18 cellular contexts compared by ENCODE assay signal in the genomic region with DNA sequence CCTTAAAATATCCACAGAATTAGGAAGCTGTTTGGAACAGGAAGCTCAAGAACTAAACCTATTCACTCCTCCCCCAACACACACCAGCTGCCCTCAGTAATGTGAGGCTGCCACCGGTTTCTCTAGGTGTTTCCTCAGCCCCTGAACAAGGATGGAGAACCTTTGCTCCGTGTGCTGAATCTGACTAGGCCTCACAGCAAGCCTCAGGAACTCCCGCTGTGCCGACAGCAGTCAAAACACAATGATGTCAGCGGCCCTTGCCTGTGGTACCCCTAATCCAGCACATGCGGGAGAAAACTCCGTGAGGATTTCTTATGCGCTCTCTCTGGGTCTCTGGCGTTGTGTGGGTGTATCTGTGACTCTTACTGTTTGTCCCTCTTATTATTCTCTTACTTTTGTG.
DNase-seq lines count a peak whose midpoint lies in the region; ATAC-seq, FAIRE-seq and TF ChIP-seq lines count a peak whose summit lies in the region.
"Had no signal": no experiment of that assay in that cellular context is flagged by ENCODE, and none has a peak within 500 bp of the region (broad histone marks: within the 10 kb centered on the region; RNA-seq: fewer than 3 reads in every experiment).

No MANE protein-coding gene starts in this region.

- H3K36me3 Mint-ChIP-seq in WTC11 = no peaks in the 10 kb centered on the region

- H3K79me2 ChIP-seq in HepG2 (ENCODE audit: insufficient read depth, low read length) = no peaks in the 10 kb centered on the region

- ATAC-seq in WTC11 (peak; percentile 67), GM21381 (IDR thresholded peaks at IDR 0.05; ENCODE audit: unreplicated experiment) (no peak), HepG2 (no peak), GM19395 (IDR thresholded peaks at IDR 0.05; ENCODE audit: unreplicated experiment) (no peak)

- no peak overlapping the region for H3K9ac ChIP-seq in iPS-18a (ENCODE audit: low read length)
- no peak overlapping the region for H3K9ac ChIP-seq in HepG2 (ENCODE audit: insufficient read depth, low read depth, low read length)
- H3K9ac ChIP-seq: SK-N-SH had no signal

- no peaks in the 10 kb centered on the region for H3K9me3 Mint-ChIP-seq in WTC11
- H3K9me3 Mint-ChIP-seq: CD4-positive, alpha-beta T cell had no signal

- no peak for FAIRE-seq in HepG2 (lab: Jason Lieb, UNC)

- H3K9me3 ChIP-seq in iPS-18a (ENCODE audit: control insufficient read depth, low read depth, low read length) (no peaks in the 10 kb centered on the region), HepG2 (ENCODE audit: low read length) (no peaks in the 10 kb centered on the region)
- H3K9me3 ChIP-seq: HAP-1, Peyer's patch, SK-N-SH had no signal

- no peak overlapping the region for H3K4me3 Mint-ChIP-seq in WTC11
- H3K4me3 Mint-ChIP-seq: B cell; CD4-positive, alpha-beta T cell had no signal

- DNase-seq in HEK293T (ENCODE audit: extremely low spot score) = peak; percentile 43
- DNase-seq in WTC11 (ENCODE audit: low spot score) = peak; percentile 50
- peak; percentile 40 for DNase-seq in retina
- no peak for DNase-seq in HepG2 (ENCODE audit: low spot score)
- DNase-seq: CD4-positive, alpha-beta T cell; DMS79 treated with DMSO at 0.1 percent for 48 hours; GF-D8; NCI-H1436; NCI-H446 treated with DMSO at 0.1 percent for 48 hours; NCI-H774; Peyer's patch; Right ventricle myocardium superior; SK-N-SH had no signal

- CTCF ChIA-PET in HEK293T (lab: Yijun Ruan, JAX) (no interaction called here), WTC11 (lab: Charles Lee) (no interaction called here), HepG2 (lab: Yijun Ruan, JAX; ENCODE audit: low intra/inter-chr PET ratio, low total read pairs) (no interaction called here)

- in situ Hi-C loops in HepG2 (cut with HindIII; ENCODE audit: extremely low pct_ligation_motif_present, low pct_unique_long_range_greater_than_20kb) = no loop called here

- no peak overlapping the region for H2AFZ ChIP-seq in HepG2 (ENCODE audit: low read length)

- WGBS in HepG2 (ENCODE audit: low lambda C conversion rate) = 9% methylated on average over 9 of the region's 9 CpGs

- H3K4me1 Mint-ChIP-seq in WTC11 = peaks cover 24% of the 10 kb centered on the region
- H3K4me1 Mint-ChIP-seq: B cell had no signal

- H3K27me3 Mint-ChIP-seq in WTC11 (ENCODE audit: low read depth) = no peaks in the 10 kb centered on the region
- H3K27me3 Mint-ChIP-seq: CD4-positive, alpha-beta T cell had no signal

- H4K20me1 ChIP-seq in HepG2 (ENCODE audit: insufficient read depth, low read length) = no peaks in the 10 kb centered on the region

- H3K36me3 ChIP-seq in iPS-18a (ENCODE audit: control insufficient read depth, low read depth, low read length) = no peaks in the 10 kb centered on the region
- no peaks in the 10 kb centered on the region for H3K36me3 ChIP-seq in HepG2 (replicated peaks in 1 of 2; ENCODE audit: control insufficient read depth in 1 of 2, insufficient read depth in 2 of 2, low read length in 2 of 2)
- H3K36me3 ChIP-seq: HAP-1, Peyer's patch had no signal

- H3K27ac ChIP-seq in iPS-18a (ENCODE audit: low read length) (no peak overlapping the region), HepG2 (ENCODE audit: extremely low read length, insufficient read depth, low read length) (no peak overlapping the region)
- H3K27ac ChIP-seq: Peyer's patch had no signal

- H3K4me2 ChIP-seq in HepG2 (ENCODE audit: low read depth, low read length) = no peak overlapping the region
- H3K4me2 ChIP-seq: SK-N-SH had no signal

- no peak for TF ChIP-seq POLR2A in HepG2 (IDR thresholded peaks at IDR 0.05; ENCODE audit: insufficient read depth in 1 of 2, low read depth in 2 of 2, low read length in 2 of 2)

- peaks cover 12% of the 10 kb centered on the region for H3K4me1 ChIP-seq in iPS-18a (ENCODE audit: control insufficient read depth, low read depth, low read length)
- no peaks in the 10 kb centered on the region for H3K4me1 ChIP-seq in HepG2 (ENCODE audit: insufficient read depth, low read length)
- H3K4me1 ChIP-seq: HAP-1, Peyer's patch had no signal

- TF ChIP-seq EP300 in HepG2 (IDR thresholded peaks at IDR 0.05; ENCODE audit: low read depth in 2 of 2, low read length in 2 of 2) (no peak), HepG2 (CRISPR knock-in tag; IDR thresholded peaks at IDR 0.05; ENCODE audit: borderline replicate concordance) (no peak)

- peak overlapping the region; percentile 30 for H3K4me3 ChIP-seq in iPS-18a (ENCODE audit: low read length)
- no peak overlapping the region for H3K4me3 ChIP-seq in HepG2 (replicated peaks in 1 of 3; ENCODE audit: insufficient read depth in 1 of 3, low read depth in 2 of 3, low read length in 3 of 3)
- H3K4me3 ChIP-seq: HAP-1, Peyer's patch had no signal

- H3K27me3 ChIP-seq in iPS-18a (ENCODE audit: control insufficient read depth, insufficient read depth, low read length) (no peaks in the 10 kb centered on the region), HepG2 (ENCODE audit: control insufficient read depth in 1 of 2, insufficient read depth in 2 of 2, low read length in 2 of 2) (peaks cover 0 to 15% of the 10 kb centered on the region in 2 experiments; a peak in 1 of 5 replicates)
- H3K27me3 ChIP-seq: Peyer's patch had no signal

- no peak overlapping the region for H3K27ac Mint-ChIP-seq in WTC11
- H3K27ac Mint-ChIP-seq: B cell; CD4-positive, alpha-beta T cell had no signal

- no peak for TF ChIP-seq CTCF in WTC11 (IDR thresholded peaks at IDR 0.05)
- TF ChIP-seq CTCF in HepG2 (CRISPR knock-in tag; IDR thresholded peaks at IDR 0.05) = no peak

- no peak for TF ChIP-seq RAD21 in HepG2 (CRISPR knock-in tag; IDR thresholded peaks at IDR 0.05)

- POLR2A ChIA-PET in HEK293T (lab: Yijun Ruan, JAX) = no interaction called here
- POLR2A ChIA-PET in WTC11 (lab: Charles Lee) = no interaction called here
- POLR2A ChIA-PET in HepG2 (lab: Yijun Ruan, JAX) = no interaction called here

- intact Hi-C loops in HepG2 (cut with micrococcal nuclease; ENCODE audit: unreplicated experiment) = no loop called here

- BruUV-seq in HepG2 (replicated peaks; lab: Mats Ljungman, UMichigan) = no TSS peak

TF ChIP-seq in HEK293T, 16 proteins besides CTCF, POLR2A, EP300 and RAD21:
- TF ChIP-seq NFRKB (IDR thresholded peaks at IDR 0.05) = no peak
- no peak for TF ChIP-seq TARDBP (IDR thresholded peaks at IDR 0.05)
- no peak for TF ChIP-seq SUZ12 (IDR thresholded peaks at IDR 0.05)
- TF ChIP-seq FOXK2 (IDR thresholded peaks at IDR 0.05) = no peak
- no peak for TF ChIP-seq ZNF384 (IDR thresholded peaks at IDR 0.05)
- TF ChIP-seq LEF1 (IDR thresholded peaks at IDR 0.05; ENCODE audit: borderline replicate concordance) = no peak
- no peak for TF ChIP-seq SP1 (IDR thresholded peaks at IDR 0.05)
- no peak for TF ChIP-seq ELF4 (IDR thresholded peaks at IDR 0.05)
- no peak for TF ChIP-seq BHLHE40 (IDR thresholded peaks at IDR 0.05; ENCODE audit: borderline replicate concordance)
- no peak for TF ChIP-seq L3MBTL2 (conservative IDR thresholded peaks at IDR 0.05)
- TF ChIP-seq ARNT (IDR thresholded peaks at IDR 0.05) = no peak
- no peak for TF ChIP-seq FOXA1 (IDR thresholded peaks at IDR 0.05)

TF ChIP-seq in WTC11, 78 proteins besides CTCF, POLR2A, EP300 and RAD21:
- TF ChIP-seq, protein P1, sequence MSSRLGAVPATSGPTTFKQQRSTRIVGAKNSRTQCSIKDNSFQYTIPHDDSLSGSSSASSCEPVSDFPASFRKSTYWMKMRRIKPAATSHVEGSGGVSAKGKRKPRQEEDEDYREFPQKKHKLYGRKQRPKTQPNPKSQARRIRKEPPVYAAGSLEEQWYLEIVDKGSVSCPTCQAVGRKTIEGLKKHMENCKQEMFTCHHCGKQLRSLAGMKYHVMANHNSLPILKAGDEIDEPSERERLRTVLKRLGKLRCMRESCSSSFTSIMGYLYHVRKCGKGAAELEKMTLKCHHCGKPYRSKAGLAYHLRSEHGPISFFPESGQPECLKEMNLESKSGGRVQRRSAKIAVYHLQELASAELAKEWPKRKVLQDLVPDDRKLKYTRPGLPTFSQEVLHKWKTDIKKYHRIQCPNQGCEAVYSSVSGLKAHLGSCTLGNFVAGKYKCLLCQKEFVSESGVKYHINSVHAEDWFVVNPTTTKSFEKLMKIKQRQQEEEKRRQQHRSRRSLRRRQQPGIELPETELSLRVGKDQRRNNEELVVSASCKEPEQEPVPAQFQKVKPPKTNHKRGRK (CRISPR knock-in tag; IDR thresholded peaks at IDR 0.05; ENCODE audit: borderline replicate concordance) = no peak
- no peak for TF ChIP-seq ZNF263 (CRISPR knock-in tag; IDR thresholded peaks at IDR 0.05; ENCODE audit: low read depth)
- TF ChIP-seq KAT7 (CRISPR knock-in tag; IDR thresholded peaks at IDR 0.05; ENCODE audit: borderline replicate concordance) = no peak
- TF ChIP-seq ZNF423 (CRISPR knock-in tag; IDR thresholded peaks at IDR 0.05) = peak; percentile 80

TF ChIP-seq in HepG2, 621 proteins besides CTCF, POLR2A, EP300 and RAD21:
- no peak for TF ChIP-seq NFKBIZ (CRISPR knock-in tag; IDR thresholded peaks at IDR 0.05)
TF ChIP-seq in HepG2: peak in this region for 0.
